In the genomic region with DNA sequence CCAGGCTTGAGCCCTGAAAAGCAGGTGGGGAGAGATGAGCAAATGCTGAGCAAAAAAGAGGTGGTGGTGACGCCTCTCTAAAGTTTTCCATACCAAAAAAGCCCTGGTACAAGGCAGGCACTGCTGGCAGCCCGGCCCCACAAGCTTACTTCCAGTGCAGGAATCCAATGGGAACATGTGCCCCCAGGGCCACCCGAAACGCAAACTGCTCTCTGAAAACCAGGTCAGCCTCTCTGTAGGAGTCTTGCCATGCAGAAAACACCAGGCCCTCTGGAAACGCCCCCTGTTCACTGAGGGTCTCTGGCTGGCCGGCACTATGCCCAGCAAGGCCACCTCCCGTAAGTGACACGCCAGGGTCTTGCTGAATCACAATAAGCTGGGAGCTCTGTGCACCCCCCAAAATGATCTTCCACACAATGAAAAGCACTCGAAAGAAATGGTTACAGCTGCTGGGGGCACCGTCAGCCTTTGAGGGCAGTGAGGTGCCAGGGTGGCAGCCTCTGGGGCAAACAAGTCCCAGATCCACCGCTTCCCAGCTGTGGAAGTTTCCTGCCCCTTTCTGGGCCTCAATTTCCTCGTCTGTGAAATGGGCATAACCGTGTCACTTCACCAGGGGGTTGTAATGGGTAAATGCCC, we compare ENCODE assay signal across 9 cellular contexts.
DNase-seq lines count a peak whose midpoint lies in the region; ATAC-seq and TF ChIP-seq lines count a peak whose summit lies in the region.
"Had no signal": no experiment of that assay in that cellular context is flagged by ENCODE, and none has a peak within 500 bp of the region (broad histone marks: within the 10 kb centered on the region; RNA-seq: fewer than 3 reads in every experiment).

No MANE protein-coding gene starts in this region.

- WGBS in sigmoid colon, 2 donors = 51 to 81% methylated on average over 13 of the region's 13 CpGs

- no peaks in the 10 kb centered on the region for H3K27me3 ChIP-seq in GM23338 (ENCODE audit: insufficient read depth)
- no peaks in the 10 kb centered on the region for H3K27me3 ChIP-seq in sigmoid colon

- H2AFZ ChIP-seq in GM23338 (peak overlapping the region; percentile 91), OCI-LY7 (ENCODE audit: low read length) (peak overlapping the region; percentile 95)

- TF ChIP-seq EP300 in sigmoid colon (IDR thresholded peaks at IDR 0.05) = no peak

- H3K79me2 ChIP-seq in GM23338 (replicated peaks; ENCODE audit: insufficient read depth) (no peaks in the 10 kb centered on the region), OCI-LY7 (ENCODE audit: insufficient read depth, low read depth, low read length) (no peaks in the 10 kb centered on the region)

- no peak for TF ChIP-seq CTCF in GM23338 (conservative IDR thresholded peaks at IDR 0.05; ENCODE audit: low read depth in 2 of 2)
- no peak for TF ChIP-seq CTCF in OCI-LY7 (conservative IDR thresholded peaks at IDR 0.05; ENCODE audit: low read length)
- no peak for TF ChIP-seq CTCF in glutamatergic neuron (IDR thresholded peaks at IDR 0.05; ENCODE audit: partially characterized antibody, unreplicated experiment)
- no peak for TF ChIP-seq CTCF in sigmoid colon (IDR thresholded peaks at IDR 0.05)

- H3K36me3 ChIP-seq in GM23338 (ENCODE audit: insufficient read depth) = no peaks in the 10 kb centered on the region
- no peaks in the 10 kb centered on the region for H3K36me3 ChIP-seq in OCI-LY7 (ENCODE audit: insufficient read depth, low read length)
- no peaks in the 10 kb centered on the region for H3K36me3 ChIP-seq in sigmoid colon

- H3K4me3 Mint-ChIP-seq in GM23338 (no peak overlapping the region), glutamatergic neuron (ENCODE audit: unreplicated experiment) (no peak overlapping the region)
- H3K4me3 Mint-ChIP-seq: stimulated activated memory B cell treated with anti-CD40 and anti-IgM and Interleukin-4, amounts not matched to agents 10 μg/mL and 1 μg/mL and 100 μg/mL, for 72 hours had no signal

- H3K27ac Mint-ChIP-seq in GM23338 (peak overlapping the region; percentile 96), glutamatergic neuron (ENCODE audit: unreplicated experiment) (peak overlapping the region; percentile 89)

- peak overlapping the region; percentile 61; the same call in 1 of the 2 replicates for H3K27ac ChIP-seq in GM23338 (ENCODE audit: low read depth)
- H3K27ac ChIP-seq in OCI-LY7 (ENCODE audit: low read depth, low read length, poor library complexity, severe bottlenecking) = no peak overlapping the region
- peak overlapping the region; percentile 45 to 76 (median 60) for H3K27ac ChIP-seq in sigmoid colon

- TF ChIP-seq POLR2A in sigmoid colon (IDR thresholded peaks at IDR 0.05) = no peak

- H3K4me2 ChIP-seq in GM23338 (peak overlapping the region; percentile 53; the same call in 1 of the 2 replicates), OCI-LY7 (ENCODE audit: low read length) (peak overlapping the region; percentile 8; the same call in 1 of the 2 replicates)

- H4K20me1 ChIP-seq in GM23338 (replicated peaks; ENCODE audit: insufficient read depth) (no peaks in the 10 kb centered on the region), OCI-LY7 (ENCODE audit: insufficient read depth, low read length) (no peaks in the 10 kb centered on the region)

- ATAC-seq in GM23338 (peak; percentile 19), GM18520 (IDR thresholded peaks at IDR 0.05; ENCODE audit: unreplicated experiment) (no peak), HG03469 (IDR thresholded peaks at IDR 0.05; ENCODE audit: unreplicated experiment) (no peak)
- ATAC-seq: stimulated activated memory B cell treated with anti-CD40 and anti-IgM and Interleukin-4, amounts not matched to agents 10 μg/mL and 1 μg/mL and 100 μg/mL, for 72 hours had no signal

- peaks cover 16% of the 10 kb centered on the region; the same call in 1 of the 2 replicates for H3F3A ChIP-seq in GM23338 (replicated peaks; ENCODE audit: low read depth)

- H3K9me3 ChIP-seq in OCI-LY7 (ENCODE audit: low read length) (no peaks in the 10 kb centered on the region), sigmoid colon (no peaks in the 10 kb centered on the region)

- H3K9me3 Mint-ChIP-seq in GM23338 (no peaks in the 10 kb centered on the region; the same call in 2 of the 3 replicates), glutamatergic neuron (ENCODE audit: unreplicated experiment) (peaks cover 21% of the 10 kb centered on the region)
- H3K9me3 Mint-ChIP-seq: stimulated activated memory B cell treated with anti-CD40 and anti-IgM and Interleukin-4, amounts not matched to agents 10 μg/mL and 1 μg/mL and 100 μg/mL, for 72 hours had no signal

- H3K27me3 Mint-ChIP-seq in GM23338 (ENCODE audit: insufficient read depth, low read depth, poor library complexity) (peaks cover 5% of the 10 kb centered on the region), glutamatergic neuron (ENCODE audit: unreplicated experiment) (peaks cover 11% of the 10 kb centered on the region)
- H3K27me3 Mint-ChIP-seq: stimulated activated memory B cell treated with anti-CD40 and anti-IgM and Interleukin-4, amounts not matched to agents 10 μg/mL and 1 μg/mL and 100 μg/mL, for 72 hours had no signal

- H3K9me2 ChIP-seq in GM23338 (ENCODE audit: insufficient read depth) (no peaks in the 10 kb centered on the region), OCI-LY7 (ENCODE audit: insufficient read depth, low read length) (no peaks in the 10 kb centered on the region)

- peaks cover 51% of the 10 kb centered on the region for H3K4me1 Mint-ChIP-seq in GM23338
- H3K4me1 Mint-ChIP-seq in glutamatergic neuron (ENCODE audit: low read depth, unreplicated experiment) = peaks cover 53% of the 10 kb centered on the region

- POLR2A ChIA-PET in OCI-LY7 (lab: Charles Lee) = interaction anchor here (0.6 to 4.3 kb wide), 8 partner anchors 10 to 441 kb away, joined by 3 to 18 read pairs (median 3); no protein-coding TSS in a partner anchor

- no TSS peak for BruUV-seq in OCI-LY7 (replicated peaks; lab: Mats Ljungman, UMichigan)

- peaks cover 32% of the 10 kb centered on the region for H3K4me1 ChIP-seq in GM23338 (ENCODE audit: insufficient read depth)
- peaks cover 94% of the 10 kb centered on the region for H3K4me1 ChIP-seq in OCI-LY7 (ENCODE audit: insufficient read depth, low read length, poor library complexity, severe bottlenecking)
- H3K4me1 ChIP-seq in sigmoid colon = peaks cover 0 to 39% (median 38%) of the 10 kb centered on the region in 4 donors

- intact Hi-C loops in OCI-LY7 (cut with micrococcal nuclease; ENCODE audit: unreplicated experiment) (no loop called here), sigmoid colon (cut with DNase I) (no loop called here)

- CTCF ChIA-PET in OCI-LY7 (lab: Charles Lee; ENCODE audit: unreplicated experiment) = no interaction called here

- no peaks in the 10 kb centered on the region for H3K36me3 Mint-ChIP-seq in GM23338 (ENCODE audit: low read depth)
- H3K36me3 Mint-ChIP-seq in glutamatergic neuron (ENCODE audit: unreplicated experiment) = no peaks in the 10 kb centered on the region
- H3K36me3 Mint-ChIP-seq: stimulated activated memory B cell treated with anti-CD40 and anti-IgM and Interleukin-4, amounts not matched to agents 10 μg/mL and 1 μg/mL and 100 μg/mL, for 72 hours had no signal

- DNase-seq in GM23338 (ENCODE audit: low spot score) (peak; percentile 34), OCI-LY7 (ENCODE audit: low spot score) (no peak), glutamatergic neuron (no peak), sigmoid colon (no peak)
- DNase-seq in effector CD4-positive, alpha-beta T cell = no peak
- DNase-seq: activated effector memory CD4-positive, alpha-beta T cell treated with anti-CD3 and anti-CD28 coated beads, Interleukin-2, amount 50 U/mL, for 16 hours had no signal

- H3K4me3 ChIP-seq in GM23338 (no peak overlapping the region), OCI-LY7 (ENCODE audit: low read depth, low read length, poor library complexity, severe bottlenecking) (no peak overlapping the region), sigmoid colon (no peak overlapping the region)

TF ChIP-seq in GM23338, 12 proteins besides CTCF, POLR2A, EP300 and RAD21 (continues in another document):
- TF ChIP-seq POLR2AphosphoS5 (IDR thresholded peaks at IDR 0.05; ENCODE audit: low read depth) (no peak), ZNF114 (CRISPR knock-in tag; IDR thresholded peaks at IDR 0.05) (no peak), ZNF331 (CRISPR knock-in tag; IDR thresholded peaks at IDR 0.05; ENCODE audit: low read depth) (no peak)
- TF ChIP-seq, protein P1, sequence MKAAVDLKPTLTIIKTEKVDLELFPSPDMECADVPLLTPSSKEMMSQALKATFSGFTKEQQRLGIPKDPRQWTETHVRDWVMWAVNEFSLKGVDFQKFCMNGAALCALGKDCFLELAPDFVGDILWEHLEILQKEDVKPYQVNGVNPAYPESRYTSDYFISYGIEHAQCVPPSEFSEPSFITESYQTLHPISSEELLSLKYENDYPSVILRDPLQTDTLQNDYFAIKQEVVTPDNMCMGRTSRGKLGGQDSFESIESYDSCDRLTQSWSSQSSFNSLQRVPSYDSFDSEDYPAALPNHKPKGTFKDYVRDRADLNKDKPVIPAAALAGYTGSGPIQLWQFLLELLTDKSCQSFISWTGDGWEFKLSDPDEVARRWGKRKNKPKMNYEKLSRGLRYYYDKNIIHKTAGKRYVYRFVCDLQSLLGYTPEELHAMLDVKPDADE (IDR thresholded peaks at IDR 0.05) = no peak
- TF ChIP-seq, protein P2, sequence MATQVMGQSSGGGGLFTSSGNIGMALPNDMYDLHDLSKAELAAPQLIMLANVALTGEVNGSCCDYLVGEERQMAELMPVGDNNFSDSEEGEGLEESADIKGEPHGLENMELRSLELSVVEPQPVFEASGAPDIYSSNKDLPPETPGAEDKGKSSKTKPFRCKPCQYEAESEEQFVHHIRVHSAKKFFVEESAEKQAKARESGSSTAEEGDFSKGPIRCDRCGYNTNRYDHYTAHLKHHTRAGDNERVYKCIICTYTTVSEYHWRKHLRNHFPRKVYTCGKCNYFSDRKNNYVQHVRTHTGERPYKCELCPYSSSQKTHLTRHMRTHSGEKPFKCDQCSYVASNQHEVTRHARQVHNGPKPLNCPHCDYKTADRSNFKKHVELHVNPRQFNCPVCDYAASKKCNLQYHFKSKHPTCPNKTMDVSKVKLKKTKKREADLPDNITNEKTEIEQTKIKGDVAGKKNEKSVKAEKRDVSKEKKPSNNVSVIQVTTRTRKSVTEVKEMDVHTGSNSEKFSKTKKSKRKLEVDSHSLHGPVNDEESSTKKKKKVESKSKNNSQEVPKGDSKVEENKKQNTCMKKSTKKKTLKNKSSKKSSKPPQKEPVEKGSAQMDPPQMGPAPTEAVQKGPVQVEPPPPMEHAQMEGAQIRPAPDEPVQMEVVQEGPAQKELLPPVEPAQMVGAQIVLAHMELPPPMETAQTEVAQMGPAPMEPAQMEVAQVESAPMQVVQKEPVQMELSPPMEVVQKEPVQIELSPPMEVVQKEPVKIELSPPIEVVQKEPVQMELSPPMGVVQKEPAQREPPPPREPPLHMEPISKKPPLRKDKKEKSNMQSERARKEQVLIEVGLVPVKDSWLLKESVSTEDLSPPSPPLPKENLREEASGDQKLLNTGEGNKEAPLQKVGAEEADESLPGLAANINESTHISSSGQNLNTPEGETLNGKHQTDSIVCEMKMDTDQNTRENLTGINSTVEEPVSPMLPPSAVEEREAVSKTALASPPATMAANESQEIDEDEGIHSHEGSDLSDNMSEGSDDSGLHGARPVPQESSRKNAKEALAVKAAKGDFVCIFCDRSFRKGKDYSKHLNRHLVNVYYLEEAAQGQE (IDR thresholded peaks at IDR 0.05; ENCODE audit: unreplicated experiment) = no peak
